In the genomic region with DNA sequence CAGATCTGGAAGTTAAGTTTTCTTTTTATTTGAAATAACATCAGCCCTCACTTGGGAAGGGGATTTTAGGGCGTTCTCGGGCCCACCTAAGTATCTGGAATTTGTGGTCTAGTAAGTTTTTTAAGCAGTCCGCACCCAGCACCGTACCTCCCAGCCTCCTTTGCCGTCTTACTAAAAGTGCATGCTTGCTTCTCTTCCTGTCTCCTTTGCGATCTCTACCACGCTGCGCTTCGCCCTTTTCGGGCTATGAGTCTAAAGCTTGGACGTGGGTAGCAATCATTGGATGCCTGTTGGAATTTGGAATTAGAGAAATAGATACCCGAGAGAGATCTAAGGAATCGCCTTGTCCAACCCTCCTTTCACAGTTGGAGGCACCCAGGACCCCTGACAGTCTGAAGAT, we compare ENCODE assay signal across 8 cellular contexts. TPM values are rescaled to one million over a fixed set of nuclear protein-coding genes. Genes with fewer than 3 reads are reported as not detected.
DNase-seq lines count a peak whose midpoint lies in the region; ATAC-seq and TF ChIP-seq lines count a peak whose summit lies in the region.

No MANE protein-coding gene starts in this region.

- H3K9me3 ChIP-seq in RWPE2 (ENCODE audit: severe bottlenecking) (no peaks in the 10 kb centered on the region), neuronal stem cell (replicated peaks in 1 of 2; ENCODE audit: control insufficient read depth in 2 of 2, insufficient read depth in 1 of 2, low read depth in 1 of 2, low read length in 2 of 2) (no peaks in the 10 kb centered on the region)

- no peak overlapping the region for H3K18ac ChIP-seq in neuronal stem cell (ENCODE audit: low read length)

- no peak overlapping the region for H3K23ac ChIP-seq in neuronal stem cell (ENCODE audit: low read depth, low read length, poor library complexity)

- H2BK5ac ChIP-seq in neuronal stem cell (ENCODE audit: low read length) = no peak overlapping the region

- H2AFZ ChIP-seq in neuronal stem cell (ENCODE audit: low read length) = peak overlapping the region; percentile 92

- H3K9me3 Mint-ChIP-seq in CD14-positive monocyte = peaks cover 0 to 5% (median 3%) of the 10 kb centered on the region in 7 donors

- H3K4me1 ChIP-seq in RWPE2 (ENCODE audit: insufficient read depth, poor library complexity, severe bottlenecking) (peaks cover 71% of the 10 kb centered on the region), neuronal stem cell (ENCODE audit: control insufficient read depth in 2 of 2, insufficient read depth in 1 of 2, low read depth in 1 of 2, low read length in 2 of 2) (peaks cover 0 to 11% of the 10 kb centered on the region in 2 donors)

- H3K4me1 Mint-ChIP-seq in CD14-positive monocyte = peaks cover 11% of the 10 kb centered on the region

- H3K4me3 Mint-ChIP-seq in CD14-positive monocyte = peak overlapping the region; percentile 57 to 85

- intact Hi-C loops in CD14-positive monocyte (cut with micrococcal nuclease) = loop anchor here in 1 of 2 donors (5.0 kb wide), 1 partner anchor 326 kb away; no protein-coding TSS in a partner anchor

- H4K8ac ChIP-seq in neuronal stem cell (ENCODE audit: low read depth, low read length) = no peak overlapping the region

- no peak overlapping the region for H2AK5ac ChIP-seq in neuronal stem cell (ENCODE audit: low read depth, low read length)

- H3K4me2 ChIP-seq in neuronal stem cell (ENCODE audit: insufficient read depth, low read length, poor library complexity, severe bottlenecking) = peak overlapping the region; percentile 87

- no CpG with 5 or more reads among the region's 13 CpGs for WGBS in neuronal stem cell (ENCODE audit: extremely low coverage in 2 of 2, insufficient read length in 2 of 2, insufficient replicate concordance in 1 of 2), 2 donors

- no peak overlapping the region for H3K4ac ChIP-seq in neuronal stem cell (ENCODE audit: low read length)

- H3K9ac ChIP-seq in neuronal stem cell (ENCODE audit: low read depth, low read length, poor library complexity) = no peak overlapping the region

- H3K4me3 ChIP-seq in RWPE2 (ENCODE audit: severe bottlenecking) = peak overlapping the region; percentile 74
- peak overlapping the region; percentile 66 for H3K4me3 ChIP-seq in fibroblast of pulmonary artery (replicated peaks; ENCODE audit: low read depth, low read length)
- peak overlapping the region in 1 of 2 donors; percentile 43 for H3K4me3 ChIP-seq in neuronal stem cell (ENCODE audit: low read length in 2 of 2)

- ATAC-seq in RWPE2 (ENCODE audit: low read depth) (peak; percentile 11; the same call in 1 of the 3 replicates), GM21515 (IDR thresholded peaks at IDR 0.05; ENCODE audit: unreplicated experiment) (no peak), GM18511 (IDR thresholded peaks at IDR 0.05; ENCODE audit: unreplicated experiment) (no peak)

- H3K27ac ChIP-seq in RWPE2 (ENCODE audit: poor library complexity, severe bottlenecking) (peak overlapping the region; percentile 97), neuronal stem cell (replicated peaks; ENCODE audit: low read length) (no peak overlapping the region)

- TF ChIP-seq CTCF in CD14-positive monocyte (IDR thresholded peaks at IDR 0.05) = no peak
- TF ChIP-seq CTCF in RWPE2 (IDR thresholded peaks at IDR 0.05; ENCODE audit: poor library complexity, severe bottlenecking) = no peak
- no peak for TF ChIP-seq CTCF in fibroblast of pulmonary artery (IDR thresholded peaks at IDR 0.05; ENCODE audit: low read length, missing control alignments)

- no peaks in the 10 kb centered on the region for H3K79me1 ChIP-seq in neuronal stem cell (ENCODE audit: low read depth, low read length)

- no peak overlapping the region for H4K91ac ChIP-seq in neuronal stem cell (ENCODE audit: low read depth, low read length, poor library complexity)

- no peak overlapping the region for H2BK15ac ChIP-seq in neuronal stem cell (ENCODE audit: low read length)

- H3K14ac ChIP-seq in neuronal stem cell (ENCODE audit: low read length) = no peak overlapping the region

- H3K27me3 ChIP-seq in RWPE2 (ENCODE audit: insufficient read depth, poor library complexity, severe bottlenecking) (no peaks in the 10 kb centered on the region), neuronal stem cell (ENCODE audit: control insufficient read depth in 3 of 3, insufficient read depth in 3 of 3, low read depth in 1 of 3, low read length in 3 of 3) (peaks cover 0 to 69% (median 25%) of the 10 kb centered on the region in 3 experiments)

- no peak for DNase-seq in CD14-positive monocyte (ENCODE audit: low spot score)
- DNase-seq in RWPE2 (ENCODE audit: low spot score) = no peak
- DNase-seq in fibroblast of pulmonary artery (ENCODE audit: low read depth) = no peak
- no peak for DNase-seq in neuronal stem cell (ENCODE audit: low spot score)
- DNase-seq in cortex of kidney (lab: John Stamatoyannopoulos, UW) = no peak
- no peak for DNase-seq in iPS-NIHi11 (ENCODE audit: low spot score)

- H3K36me3 ChIP-seq in RWPE2 (ENCODE audit: low read depth) = peaks cover 27% of the 10 kb centered on the region
- H3K36me3 ChIP-seq in neuronal stem cell (replicated peaks in 1 of 2; ENCODE audit: control insufficient read depth in 2 of 2, insufficient read depth in 2 of 2, low read length in 2 of 2) = no peaks in the 10 kb centered on the region

- no peak overlapping the region for H2BK12ac ChIP-seq in neuronal stem cell (ENCODE audit: low read length)

- H3K36me3 Mint-ChIP-seq in CD14-positive monocyte = peaks cover 0 to 4% of the 10 kb centered on the region in 2 donors

- H3K27ac Mint-ChIP-seq in CD14-positive monocyte = no peak overlapping the region

- H3K27me3 Mint-ChIP-seq in CD14-positive monocyte (ENCODE audit: low read depth in 3 of 3) = peaks cover 43 to 64% (median 49%) of the 10 kb centered on the region in 3 donors

- H2BK120ac ChIP-seq in neuronal stem cell (ENCODE audit: low read depth, low read length) = no peak overlapping the region

RNA-seq across cellular contexts. Expression of a gene that starts 1.1 kb away (rescaled TPM):
- not detected for polyA plus RNA-seq in CD14-positive monocyte
- 0.93 TPM for polyA plus RNA-seq in neuronal stem cell (2013, experiment 1 of 2)
- polyA plus RNA-seq in neuronal stem cell (2013, experiment 2 of 2) = 0.96 TPM
